In the genomic region with DNA sequence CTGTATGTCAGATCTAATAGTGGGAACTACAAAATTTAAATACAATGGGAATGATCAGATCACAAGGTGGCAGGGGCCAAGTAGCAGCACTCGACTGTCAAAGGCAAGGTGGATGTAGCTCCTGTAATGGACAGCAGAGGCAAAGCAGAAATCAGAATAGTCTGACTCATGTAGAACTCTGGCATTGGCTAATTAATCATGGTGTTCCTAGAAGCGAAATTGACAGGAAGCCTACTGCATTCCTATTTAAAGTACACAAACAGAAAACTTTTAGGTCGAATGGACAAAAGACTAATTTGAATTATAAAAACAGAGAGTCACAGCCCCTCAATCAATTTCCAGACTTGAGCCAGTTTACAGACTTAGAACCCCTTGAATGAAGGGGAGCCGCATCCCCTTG, we compare ENCODE assay signal across 25 cellular contexts. TPM values are rescaled to one million over a fixed set of nuclear protein-coding genes. Genes with fewer than 3 reads are reported as not detected.
"Had no signal": no experiment of that assay in that cellular context is flagged by ENCODE, and none has a peak within 500 bp of the region (broad histone marks: within the 10 kb centered on the region; RNA-seq: fewer than 3 reads in every experiment).

No MANE protein-coding gene starts in this region.

- H3K4me3 ChIP-seq: K562, SJSA1, SK-N-MC had no signal

- H3K27ac Mint-ChIP-seq: IgD-negative memory B cell had no signal

- H3K27ac ChIP-seq: HL-60, KMS-11, SJSA1, SK-N-MC had no signal

- FAIRE-seq: HTR-8/SVneo, K562, RCC 7860 had no signal

- H3K9me3 ChIP-seq: SJSA1 had no signal

- DNase-seq: MV-4-11, NCI-H1048, NCI-H1105, NCI-H1417, NCI-H1436 treated with DMSO at 0.1 percent for 48 hours, NCI-H1694, NCI-H187 treated with DMSO at 0.1 percent for 48 hours, NCI-H2029 treated with DMSO at 0.1 percent for 48 hours, NCI-H2107, NCI-H2227 treated with DMSO at 0.1 percent for 48 hours, NCI-H524, NCI-H526 treated with DMSO at 0.1 percent for 48 hours, NCI-H774, Right ventricle myocardium superior, RPMI8226, SIG-M5 had no signal

- H3K36me3 Mint-ChIP-seq: IgD-negative memory B cell had no signal

- H3K36me3 ChIP-seq: SJSA1 had no signal

- H3K4me1 ChIP-seq: SJSA1 had no signal

- H3K27me3 ChIP-seq: SJSA1 had no signal

RNA-seq across cellular contexts. Expression of a gene that starts 17.4 kb away (rescaled TPM):
- total RNA-seq: NCI-H460, SJSA1 had no signal
